In genomic region chr19:21568816-21569496, GRCh38 we compare ENCODE assay signal across 8 cellular contexts.
DNase-seq lines count a peak whose midpoint lies in the region; ATAC-seq, FAIRE-seq and TF ChIP-seq lines count a peak whose summit lies in the region.

No MANE protein-coding gene starts in this region.

- peaks cover 5% of the 10 kb centered on the region for H3K9me3 ChIP-seq in K562 (replicated peaks; ENCODE audit: control insufficient read depth, insufficient read depth, low read depth, low read length)
- H3K9me3 ChIP-seq in Caco-2 = peaks cover 25% of the 10 kb centered on the region

- no peaks in the 10 kb centered on the region for H4K20me1 ChIP-seq in K562 (replicated peaks; ENCODE audit: control insufficient read depth, insufficient read depth, low read length)

- no peak overlapping the region for H2AFZ ChIP-seq in K562 (ENCODE audit: low read depth, low read length)

- in situ Hi-C loops in K562 (cut with MboI) = no loop called here

- TF ChIP-seq POLR2A in K562 (conservative IDR thresholded peaks at IDR 0.05) = no peak

- no peak overlapping the region for H3K27ac ChIP-seq in K562 (ENCODE audit: extremely low read depth, low read depth, low read length)

- H3K36me3 ChIP-seq in K562 (ENCODE audit: control insufficient read depth, insufficient read depth, low read length) = no peaks in the 10 kb centered on the region
- no peaks in the 10 kb centered on the region for H3K36me3 ChIP-seq in Caco-2 (ENCODE audit: control insufficient read depth, insufficient read depth, low read length)

- TF ChIP-seq EP300 in K562 (IDR thresholded peaks at IDR 0.05; ENCODE audit: low read length) = no peak

- no peak overlapping the region for H3K4me2 ChIP-seq in K562 (ENCODE audit: insufficient read depth, low read length)

- H3K79me2 ChIP-seq in K562 (ENCODE audit: control insufficient read depth, insufficient read depth, low read length) = no peaks in the 10 kb centered on the region

- H3K27me3 ChIP-seq in K562 (ENCODE audit: control insufficient read depth in 2 of 2, insufficient read depth in 2 of 2, low read length in 2 of 2) (no peaks in the 10 kb centered on the region), Caco-2 (replicated peaks; ENCODE audit: control insufficient read depth, insufficient read depth, low read length) (no peaks in the 10 kb centered on the region)

- TF ChIP-seq RAD21 in K562 (CRISPR knock-in tag; conservative IDR thresholded peaks at IDR 0.05 in 1 of 2, IDR thresholded peaks at IDR 0.05 in 1 of 2) = no peak

- no peaks in the 10 kb centered on the region for H3K4me1 Mint-ChIP-seq in Caco-2 (ENCODE audit: low read depth, unreplicated experiment)

- H3K9me3 Mint-ChIP-seq in Caco-2 (ENCODE audit: unreplicated experiment) = peaks cover 78% of the 10 kb centered on the region

- FAIRE-seq in K562 (lab: Jason Lieb, UNC) = no peak

- H3K36me3 Mint-ChIP-seq in Caco-2 (ENCODE audit: insufficient read depth, unreplicated experiment) = no peaks in the 10 kb centered on the region

- DNase-seq in NCI-H2081 (lab: John Stamatoyannopoulos, UW) (peak; percentile 28 to 32), NCI-H2081 treated with DMSO at 0.1 percent for 48 hours (lab: John Stamatoyannopoulos, UW) (no peak), T-helper 9 cell (peak; percentile 79), K562 (ENCODE audit: extremely low read depth in 1 of 4, low spot score in 3 of 4) (no peak), kidney tubule cell (ENCODE audit: low spot score) (peak; percentile 94), Caco-2 (no peak)
- peak; percentile 69 to 85 for DNase-seq in stimulated activated CD4-positive, alpha-beta T cell treated with anti-CD3 and anti-CD28 coated beads, Interleukin-2, amount 100 ng/mL, for 24 hours

- no peak overlapping the region for H3K4me3 Mint-ChIP-seq in Caco-2 (ENCODE audit: unreplicated experiment)

- H3K27ac Mint-ChIP-seq in Caco-2 (ENCODE audit: unreplicated experiment) = no peak overlapping the region

- H3K4me1 ChIP-seq in K562 (replicated peaks in 1 of 2; ENCODE audit: control insufficient read depth in 2 of 2, insufficient read depth in 2 of 2, low read length in 2 of 2) = peaks cover 0 to 1% of the 10 kb centered on the region in 2 experiments; a peak in 2 of 5 replicates
- H3K4me1 ChIP-seq in Caco-2 = no peaks in the 10 kb centered on the region

- H3K4me3 ChIP-seq in K562 (no peak overlapping the region), Caco-2 (ENCODE audit: low read depth, low read length) (no peak overlapping the region)

- CTCF ChIA-PET in K562 (lab: Yijun Ruan, JAX; ENCODE audit: low intra/inter-chr PET ratio) (no interaction called here), Caco-2 (lab: Charles Lee) (no interaction called here)

- TF ChIP-seq CTCF in K562 (IDR thresholded peaks at IDR 0.05 in 2 of 3, conservative IDR thresholded peaks at IDR 0.05 in 1 of 3; ENCODE audit: insufficient read depth in 2 of 3, low read depth in 1 of 3, low read length in 3 of 3) = no peak
- no peak for TF ChIP-seq CTCF in Caco-2 (IDR thresholded peaks at IDR 0.05; ENCODE audit: insufficient read depth in 1 of 2, low read depth in 1 of 2, low read length in 1 of 2, severe bottlenecking in 1 of 2, unreplicated experiment in 1 of 2)

- no TSS peak for BruUV-seq in K562 (replicated peaks; lab: Mats Ljungman, UMichigan)
- BruUV-seq in Caco-2 (replicated peaks; lab: Mats Ljungman, UMichigan) = no TSS peak

- POLR2A ChIA-PET in K562 (lab: Yijun Ruan, JAX) (no interaction called here), Caco-2 (lab: Charles Lee) (no interaction called here)

- no peaks in the 10 kb centered on the region for H3K9me1 ChIP-seq in K562 (ENCODE audit: control insufficient read depth, insufficient read depth, low read length)

- intact Hi-C loops in K562 (cut with micrococcal nuclease) = no loop called here
- intact Hi-C loops in Caco-2 (cut with micrococcal nuclease; ENCODE audit: unreplicated experiment) = no loop called here

- no peaks in the 10 kb centered on the region for H3K27me3 Mint-ChIP-seq in Caco-2 (ENCODE audit: insufficient read depth, unreplicated experiment)

- H3K9ac ChIP-seq in K562 (ENCODE audit: insufficient read depth in 1 of 2, low read depth in 2 of 2, low read length in 2 of 2) = no peak overlapping the region

- WGBS in K562 (ENCODE audit: insufficient coverage, low coverage, missing lambda C conversion rate) = 77% methylated on average over 21 of the region's 21 CpGs

- ATAC-seq in K562 = no peak
- no peak for ATAC-seq in GM21526 (IDR thresholded peaks at IDR 0.05; ENCODE audit: low FRiP score, unreplicated experiment)

TF ChIP-seq in K562, 482 proteins besides CTCF, POLR2A, EP300 and RAD21 (continues in another document):
- TF ChIP-seq PKNOX1 (IDR thresholded peaks at IDR 0.05) (peak; percentile 92), ELF2 (CRISPR knock-in tag; IDR thresholded peaks at IDR 0.05) (no peak), RB1 (IDR thresholded peaks at IDR 0.05; ENCODE audit: low read depth) (no peak), POLR3A (IDR thresholded peaks at IDR 0.05; ENCODE audit: borderline replicate concordance, extremely low read depth, insufficient read depth, insufficient read length) (no peak), CEBPB (tag; IDR thresholded peaks at IDR 0.05) (no peak), BRF1 (IDR thresholded peaks at IDR 0.05; ENCODE audit: borderline replicate concordance, extremely low read depth, insufficient read length) (no peak), SP2 (IDR thresholded peaks at IDR 0.05; ENCODE audit: extremely low read depth, low read depth, low read length, poor library complexity, severe bottlenecking) (peak; percentile 13), YY1 (IDR thresholded peaks at IDR 0.05; ENCODE audit: borderline replicate concordance in 1 of 3, control insufficient read depth in 1 of 3, extremely low read depth in 1 of 3, insufficient read depth in 3 of 3, insufficient read length in 1 of 3, insufficient replicate concordance in 2 of 3, low read depth in 1 of 3, low read length in 2 of 3) (no peak), HNRNPL (IDR thresholded peaks at IDR 0.05; ENCODE audit: low read depth, low read length) (no peak), NFYB (IDR thresholded peaks at IDR 0.05; ENCODE audit: extremely low read depth, insufficient read length) (peak; percentile 67), ZBED1 (IDR thresholded peaks at IDR 0.05) (no peak), PBX2 (CRISPR knock-in tag; IDR thresholded peaks at IDR 0.05; ENCODE audit: low read depth) (0 out of 2 replicates have a peak, but pooled peaks have one; percentile 28), PBX2 (tag; conservative IDR thresholded peaks at IDR 0.05; ENCODE audit: low read depth) (no peak), BCL6 (CRISPR knock-in tag; IDR thresholded peaks at IDR 0.05) (no peak), PRPF4 (IDR thresholded peaks at IDR 0.05; ENCODE audit: insufficient read depth, low read depth, low read length, poor library complexity, severe bottlenecking) (no peak), RBM25 (IDR thresholded peaks at IDR 0.05; ENCODE audit: low read depth, low read length, severe bottlenecking) (peak; percentile 22), YBX1 (IDR thresholded peaks at IDR 0.05) (no peak), ZKSCAN1 (IDR thresholded peaks at IDR 0.05; ENCODE audit: low read depth, low read length) (no peak), ZKSCAN3 (CRISPR knock-in tag; IDR thresholded peaks at IDR 0.05) (no peak)

Comparison
In these comparisons a context has a peak if more than half of its experiments do, and no peak if none do; other contexts are left out.
1. DNase-seq: peak in NCI-H2081 (2 of 2), T-helper 9 cell (single experiment), kidney tubule cell (single experiment) and stimulated activated CD4-positive, alpha-beta T cell treated with anti-CD3 and anti-CD28 coated beads, Interleukin-2, amount 100 ng/mL, for 24 hours (2 of 2); none in NCI-H2081 treated with DMSO at 0.1 percent for 48 hours (single experiment), K562 (0 of 4) and Caco-2 (0 of 2).